In the genomic region with DNA sequence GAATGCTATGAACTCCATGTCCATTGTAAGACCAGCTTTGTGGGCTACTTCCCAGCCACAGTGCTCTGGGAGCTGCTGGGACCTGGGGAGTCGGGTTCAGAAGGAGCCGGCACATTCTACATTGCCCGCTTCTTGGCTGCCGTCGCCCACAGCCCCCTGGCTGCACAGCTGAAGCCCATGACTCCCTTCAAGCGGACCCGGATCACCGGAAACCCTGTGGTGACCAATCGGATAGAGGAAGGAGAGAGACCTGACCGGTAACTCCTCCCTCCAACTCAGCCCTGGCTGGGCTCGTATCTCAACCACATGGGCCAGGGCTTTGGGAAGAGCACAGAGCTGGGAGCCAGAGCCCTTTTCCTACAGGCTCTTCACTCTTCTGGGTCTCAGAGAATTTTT, we compare ENCODE assay signal across 1 cellular context.
TF ChIP-seq lines count a peak whose summit lies in the region.

No MANE protein-coding gene starts in this region.

TF ChIP-seq in SK-N-SH treated with all-trans-retinoic acid at 6 μM for 48 hours, 23 proteins besides CTCF, POLR2A, EP300 and RAD21 (continued from another document):
- TF ChIP-seq, protein P1, sequence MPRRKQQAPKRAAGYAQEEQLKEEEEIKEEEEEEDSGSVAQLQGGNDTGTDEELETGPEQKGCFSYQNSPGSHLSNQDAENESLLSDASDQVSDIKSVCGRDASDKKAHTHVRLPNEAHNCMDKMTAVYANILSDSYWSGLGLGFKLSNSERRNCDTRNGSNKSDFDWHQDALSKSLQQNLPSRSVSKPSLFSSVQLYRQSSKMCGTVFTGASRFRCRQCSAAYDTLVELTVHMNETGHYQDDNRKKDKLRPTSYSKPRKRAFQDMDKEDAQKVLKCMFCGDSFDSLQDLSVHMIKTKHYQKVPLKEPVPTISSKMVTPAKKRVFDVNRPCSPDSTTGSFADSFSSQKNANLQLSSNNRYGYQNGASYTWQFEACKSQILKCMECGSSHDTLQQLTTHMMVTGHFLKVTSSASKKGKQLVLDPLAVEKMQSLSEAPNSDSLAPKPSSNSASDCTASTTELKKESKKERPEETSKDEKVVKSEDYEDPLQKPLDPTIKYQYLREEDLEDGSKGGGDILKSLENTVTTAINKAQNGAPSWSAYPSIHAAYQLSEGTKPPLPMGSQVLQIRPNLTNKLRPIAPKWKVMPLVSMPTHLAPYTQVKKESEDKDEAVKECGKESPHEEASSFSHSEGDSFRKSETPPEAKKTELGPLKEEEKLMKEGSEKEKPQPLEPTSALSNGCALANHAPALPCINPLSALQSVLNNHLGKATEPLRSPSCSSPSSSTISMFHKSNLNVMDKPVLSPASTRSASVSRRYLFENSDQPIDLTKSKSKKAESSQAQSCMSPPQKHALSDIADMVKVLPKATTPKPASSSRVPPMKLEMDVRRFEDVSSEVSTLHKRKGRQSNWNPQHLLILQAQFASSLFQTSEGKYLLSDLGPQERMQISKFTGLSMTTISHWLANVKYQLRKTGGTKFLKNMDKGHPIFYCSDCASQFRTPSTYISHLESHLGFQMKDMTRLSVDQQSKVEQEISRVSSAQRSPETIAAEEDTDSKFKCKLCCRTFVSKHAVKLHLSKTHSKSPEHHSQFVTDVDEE (CRISPR knock-in tag; IDR thresholded peaks at IDR 0.05), result no peak
- TF ChIP-seq SNAI2 (CRISPR knock-in tag; IDR thresholded peaks at IDR 0.05) (no peak), ISL1 (CRISPR knock-in tag; IDR thresholded peaks at IDR 0.05) (no peak), OSR1 (CRISPR knock-in tag; IDR thresholded peaks at IDR 0.05) (no peak), ARNTL (CRISPR knock-in tag; IDR thresholded peaks at IDR 0.05; ENCODE audit: borderline replicate concordance, low read depth) (no peak)
